Comparison of ENCODE assay signal across 9 cellular contexts in genomic region chr7:366171-366916, GRCh38.
A peak's percentile ranks its signal among the peaks of the same experiment; 100 is the strongest.
DNase-seq lines count a peak whose midpoint lies in the region; FAIRE-seq and TF ChIP-seq lines count a peak whose summit lies in the region.
"Had no signal": no experiment of that assay in that cellular context is flagged by ENCODE, and none has a peak within 500 bp of the region (broad histone marks: within the 10 kb centered on the region; RNA-seq: fewer than 3 reads in every experiment).

No MANE protein-coding gene starts in this region.

- peaks cover 48% of the 10 kb centered on the region for H3K4me1 Mint-ChIP-seq in nephron progenitor cell

- FAIRE-seq in GM12892 (lab: Jason Lieb, UNC): no peak

- H3K4me3 Mint-ChIP-seq in nephron progenitor cell: peak overlapping the region; percentile 12

- TF ChIP-seq POLR2A in NB4 (IDR thresholded peaks at IDR 0.05; ENCODE audit: extremely low read depth, insufficient read length): no peak
- TF ChIP-seq POLR2A in GM12892 (IDR thresholded peaks at IDR 0.05; ENCODE audit: low read depth, low read length): no peak

- H3K36me3 Mint-ChIP-seq in nephron progenitor cell (ENCODE audit: low read depth): no peaks in the 10 kb centered on the region

- TF ChIP-seq CTCF in NB4 (IDR thresholded peaks at IDR 0.05; ENCODE audit: low read depth, low read length) (no peak), cardiac fibroblast (IDR thresholded peaks at IDR 0.05; ENCODE audit: low read depth, low read length) (no peak), nephron progenitor cell (IDR thresholded peaks at IDR 0.05) (no peak), GM10266 (IDR thresholded peaks at IDR 0.05; ENCODE audit: control insufficient read depth, insufficient read depth, low read depth, missing control alignments) (no peak)

- peaks cover 5% of the 10 kb centered on the region for H3K9me3 Mint-ChIP-seq in nephron progenitor cell

- DNase-seq in Daoy (ENCODE audit: low read depth) (peak; percentile 37), NB4 (ENCODE audit: low read depth) (peak; percentile 23), cardiac fibroblast (ENCODE audit: low read depth in 2 of 2) (peak; percentile 12 to 24), nephron progenitor cell (no peak), 8988T (no peak), GM10266 (ENCODE audit: extremely low spot score) (no peak), GM12892 (ENCODE audit: insufficient read length) (no peak), NCI-H82 (lab: John Stamatoyannopoulos, UW) (no peak)
- DNase-seq: NCI-H69 had no signal

- H3K4me3 ChIP-seq in NB4 (ENCODE audit: low read depth, low read length): no peak overlapping the region
- H3K4me3 ChIP-seq in cardiac fibroblast (replicated peaks in 1 of 2; ENCODE audit: low read depth in 2 of 2, low read length in 2 of 2): no peak overlapping the region

- peaks cover 19% of the 10 kb centered on the region for H3K27me3 Mint-ChIP-seq in nephron progenitor cell (ENCODE audit: low read depth, poor library complexity)

- peak overlapping the region; percentile 18 for H3K27ac Mint-ChIP-seq in nephron progenitor cell

Comparison
In these comparisons a context has a peak if more than half of its experiments do, and no peak if none do; other contexts are left out.
1. DNase-seq: peak in Daoy (single experiment), NB4 (single experiment) and cardiac fibroblast (2 of 2); none in nephron progenitor cell (single experiment), 8988T (single experiment), GM10266 (single experiment), GM12892 (single experiment) and NCI-H82 (single experiment).